1 cellular context compared by ENCODE assay signal in genomic region chr14:52355016-52355430, GRCh38.
A peak's percentile ranks its signal among the peaks of the same experiment; 100 is the strongest.
TF ChIP-seq lines count a peak whose summit lies in the region.

No MANE protein-coding gene starts in this region.

TF ChIP-seq in IMR-90, 13 proteins besides CTCF, POLR2A, EP300 and RAD21 (continued from another document):
- TF ChIP-seq USF2 (IDR thresholded peaks at IDR 0.05; ENCODE audit: low read depth, low read length) (no peak), MXI1 (IDR thresholded peaks at IDR 0.05; ENCODE audit: borderline replicate concordance, low read depth, low read length) (no peak), RCOR1 (IDR thresholded peaks at IDR 0.05; ENCODE audit: insufficient replicate concordance, low read length) (no peak), FOS (IDR thresholded peaks at IDR 0.05; ENCODE audit: low read depth, low read length) (peak; percentile 71), MAFK (IDR thresholded peaks at IDR 0.05; ENCODE audit: low read depth, low read length) (no peak), ELK1 (IDR thresholded peaks at IDR 0.05; ENCODE audit: borderline replicate concordance, low read depth, low read length) (no peak)
